In genomic region chr10:91220194-91220953, GRCh38 we compare ENCODE assay signal across 8 cellular contexts. TPM values are rescaled to one million over a fixed set of nuclear protein-coding genes. Genes with fewer than 3 reads are reported as not detected.
DNase-seq lines count a peak whose midpoint lies in the region; ATAC-seq and TF ChIP-seq lines count a peak whose summit lies in the region.

Gene PCGF5, plus strand, starts transcription at chr10:91220663. Its CDS starts 2,209 bp downstream, at chr10:91222872.

- DNase-seq in DMS114 treated with DMSO at 0.1 percent for 48 hours (lab: John Stamatoyannopoulos, UW; ENCODE audit: unreplicated experiment) = peak; percentile 61
- DNase-seq in HUDEP-2 (lab: John Stamatoyannopoulos, UW; ENCODE audit: unreplicated experiment in 76 of 76) = peak in 75 of 76 experiments; percentile 20 to 92 (median 83)
- peak; percentile 96 for DNase-seq in OCI-M1 (lab: John Stamatoyannopoulos, UW)
- DNase-seq in activated T-cell treated with anti-CD3 and anti-CD28 coated beads, Interleukin-2, amount 50 U/mL, for 1 hour = peak; percentile 97
- DNase-seq in epithelial cell of proximal tubule (ENCODE audit: low read depth) = no peak
- DNase-seq in stimulated activated CD8-positive, alpha-beta memory T cell treated with anti-CD3 and anti-CD28 coated beads, Interleukin-4, amount 100 ng/mL, for 48 hours = peak; percentile 93

- peak within 1 kb of the TSS; percentile 92 for H3K4me3 ChIP-seq in epithelial cell of proximal tubule (ENCODE audit: low read depth, low read length)
- peak within 1 kb of the TSS; percentile 72 for H3K4me3 ChIP-seq in mucosa of stomach (ENCODE audit: low read length)

- H3K9ac ChIP-seq in mucosa of stomach (ENCODE audit: low read length) = peak within 1 kb of the TSS; percentile 92

- H3K36me3 ChIP-seq in mucosa of stomach (ENCODE audit: control insufficient read depth, insufficient read depth, low read length) = no peaks in the 10 kb centered on the region

- H3K9me3 ChIP-seq in mucosa of stomach (ENCODE audit: control insufficient read depth, low read length) = no peaks in the 10 kb centered on the region

- no peaks in the 10 kb centered on the region for H3K27me3 ChIP-seq in mucosa of stomach (ENCODE audit: control insufficient read depth, insufficient read depth, low read length)

- peak; percentile 31 for TF ChIP-seq CTCF in epithelial cell of proximal tubule (conservative IDR thresholded peaks at IDR 0.05; ENCODE audit: low read depth, low read length)

- H3K4me1 ChIP-seq in mucosa of stomach (ENCODE audit: control insufficient read depth, insufficient read depth, low read length) = peaks cover 12% of the 10 kb centered on the region

- peak; percentile 98 for ATAC-seq in GM21390 (IDR thresholded peaks at IDR 0.05; ENCODE audit: unreplicated experiment)

RNA-seq across cellular contexts. Expression of gene PCGF5, which starts in this region (rescaled TPM):
- total RNA-seq in epithelial cell of proximal tubule = 27.4 and 29.5 TPM in 2 replicates
